ENCODE assay signal across 22 cellular contexts in the genomic region with DNA sequence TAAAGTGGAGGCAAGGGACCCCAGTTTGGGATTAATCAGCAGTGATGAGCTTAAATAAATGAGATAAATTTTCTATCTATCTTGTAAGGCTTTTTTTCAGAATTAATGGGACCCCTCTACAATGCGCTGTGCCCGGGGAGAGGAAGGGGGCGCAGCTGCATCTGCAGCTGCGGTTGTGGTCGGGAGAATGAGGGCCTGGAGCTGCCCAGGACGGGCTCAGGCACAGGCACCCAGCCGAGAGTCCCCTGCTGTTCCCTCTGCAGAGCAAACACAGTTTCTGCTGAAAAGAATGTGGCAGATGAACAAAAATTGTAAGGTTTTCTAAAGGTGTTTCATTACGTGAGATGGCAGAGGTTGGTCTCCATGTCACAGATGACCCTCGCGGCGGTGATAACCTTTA.
"Had no signal": no experiment of that assay in that cellular context is flagged by ENCODE, and none has a peak within 500 bp of the region (broad histone marks: within the 10 kb centered on the region; RNA-seq: fewer than 3 reads in every experiment).

No MANE protein-coding gene starts in this region.

- H3K4me3 Mint-ChIP-seq: activated CD4-positive, alpha-beta T cell treated with anti-CD3 and anti-CD28 coated beads, Interleukin-2, amount 10 ng/mL, durations not matched to agents 7 days and 5 days; activated naive CD8-positive, alpha-beta T cell treated with anti-CD3 and anti-CD28 coated beads for 36 hours; activated T-cell treated with anti-CD3 and anti-CD28 coated beads, Interleukin-2, amount 50 U/mL, for 72 hours; naive thymus-derived CD4-positive, alpha-beta T cell had no signal

- H3K4me1 Mint-ChIP-seq: activated CD4-positive, alpha-beta T cell treated with anti-CD3 and anti-CD28 coated beads, Interleukin-2, amount 10 ng/mL, durations not matched to agents 7 days and 5 days; activated naive CD8-positive, alpha-beta T cell treated with anti-CD3 and anti-CD28 coated beads for 36 hours had no signal

- H3K36me3 Mint-ChIP-seq: activated naive CD8-positive, alpha-beta T cell treated with anti-CD3 and anti-CD28 coated beads for 36 hours; naive thymus-derived CD4-positive, alpha-beta T cell had no signal

- H3K27me3 Mint-ChIP-seq: activated CD4-positive, alpha-beta T cell treated with anti-CD3 and anti-CD28 coated beads, Interleukin-2, amount 10 ng/mL, durations not matched to agents 7 days and 5 days; naive thymus-derived CD4-positive, alpha-beta T cell had no signal

- ATAC-seq: activated T-cell treated with anti-CD3 and anti-CD28 coated beads, Interleukin-2, amount 50 U/mL, for 72 hours; body of pancreas; foreskin keratinocyte; mucosa of descending colon; naive thymus-derived CD4-positive, alpha-beta T cell had no signal

- H3K27ac Mint-ChIP-seq: activated CD4-positive, alpha-beta T cell treated with anti-CD3 and anti-CD28 coated beads, Interleukin-2, amount 10 ng/mL, durations not matched to agents 7 days and 5 days; activated naive CD8-positive, alpha-beta T cell treated with anti-CD3 and anti-CD28 coated beads for 36 hours; activated T-cell treated with anti-CD3 and anti-CD28 coated beads, Interleukin-2, amount 50 U/mL, for 72 hours; naive thymus-derived CD4-positive, alpha-beta T cell had no signal

- H3K9me3 Mint-ChIP-seq: activated CD4-positive, alpha-beta T cell treated with anti-CD3 and anti-CD28 coated beads, Interleukin-2, amount 10 ng/mL, durations not matched to agents 7 days and 5 days; activated naive CD8-positive, alpha-beta T cell treated with anti-CD3 and anti-CD28 coated beads for 36 hours had no signal

- H3K4me3 ChIP-seq: body of pancreas, left ventricle myocardium inferior, mucosa of descending colon, right atrium auricular region, tibial nerve, vagina had no signal

- DNase-seq: activated CD4-positive, alpha-beta T cell treated with anti-CD3 and anti-CD28 coated beads, Interleukin-2, amount 10 ng/mL, durations not matched to agents 7 days and 5 days; activated CD8-positive, alpha-beta memory T cell treated with anti-CD3 and anti-CD28 coated beads, Interleukin-2, amount 50 U/mL, for 48 hours; activated gamma-delta T cell; activated naive CD8-positive, alpha-beta T cell treated with anti-CD3 and anti-CD28 coated beads for 36 hours; activated T-cell treated with anti-CD3 and anti-CD28 coated beads, Interleukin-2, amount 50 U/mL, for 72 hours; amygdala; body of pancreas; caudate nucleus; cortex of kidney; effector CD4-positive, alpha-beta T cell; foreskin keratinocyte; glutamatergic neuron; hypothalamus; left ventricle myocardium inferior; naive thymus-derived CD4-positive, alpha-beta T cell; stimulated activated CD4-positive, alpha-beta T cell treated with anti-CD3 and anti-CD28 coated beads, Interleukin-4, amount 100 ng/mL, for 24 hours; stimulated activated naive CD4-positive, alpha-beta T cell treated with Interleukin-2 at 50 U/mL for 16 hours; substantia nigra had no signal
